Comparison of ENCODE assay signal across 1 cellular context in the genomic region with DNA sequence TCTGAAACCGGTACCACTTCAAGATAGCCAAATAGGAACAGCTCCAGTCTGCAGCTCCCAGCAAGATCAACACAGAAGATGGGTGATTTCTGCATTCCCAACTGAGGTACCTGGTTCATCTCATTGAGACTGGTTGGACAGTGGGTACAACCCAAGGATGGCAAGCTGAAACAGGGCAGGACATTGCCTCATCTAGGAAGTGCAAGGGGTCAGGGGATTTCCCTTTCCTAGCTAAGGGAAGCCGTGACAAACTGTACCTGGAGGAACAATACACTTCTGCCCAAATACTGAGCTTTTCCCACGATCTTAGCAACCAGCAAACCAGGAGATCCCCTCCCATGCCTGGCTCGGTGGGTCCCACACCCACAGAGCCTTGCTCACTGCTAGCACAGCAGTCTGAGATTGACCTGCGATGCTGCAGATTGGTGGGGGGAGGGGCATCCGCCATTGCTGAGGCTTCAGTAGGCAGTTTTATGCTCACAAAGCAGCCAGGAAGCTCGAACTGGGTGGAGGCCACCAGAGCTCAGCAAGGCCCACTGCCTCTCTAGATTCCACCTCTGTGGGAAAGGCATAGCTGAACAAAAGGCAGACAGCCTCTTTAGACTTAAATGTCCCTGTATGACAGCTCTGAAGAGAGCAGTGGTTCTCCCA.
TF ChIP-seq lines count a peak whose summit lies in the region.

No MANE protein-coding gene starts in this region.

TF ChIP-seq in WTC11, 78 proteins besides CTCF, POLR2A, EP300 and RAD21:
- TF ChIP-seq, protein P1, sequence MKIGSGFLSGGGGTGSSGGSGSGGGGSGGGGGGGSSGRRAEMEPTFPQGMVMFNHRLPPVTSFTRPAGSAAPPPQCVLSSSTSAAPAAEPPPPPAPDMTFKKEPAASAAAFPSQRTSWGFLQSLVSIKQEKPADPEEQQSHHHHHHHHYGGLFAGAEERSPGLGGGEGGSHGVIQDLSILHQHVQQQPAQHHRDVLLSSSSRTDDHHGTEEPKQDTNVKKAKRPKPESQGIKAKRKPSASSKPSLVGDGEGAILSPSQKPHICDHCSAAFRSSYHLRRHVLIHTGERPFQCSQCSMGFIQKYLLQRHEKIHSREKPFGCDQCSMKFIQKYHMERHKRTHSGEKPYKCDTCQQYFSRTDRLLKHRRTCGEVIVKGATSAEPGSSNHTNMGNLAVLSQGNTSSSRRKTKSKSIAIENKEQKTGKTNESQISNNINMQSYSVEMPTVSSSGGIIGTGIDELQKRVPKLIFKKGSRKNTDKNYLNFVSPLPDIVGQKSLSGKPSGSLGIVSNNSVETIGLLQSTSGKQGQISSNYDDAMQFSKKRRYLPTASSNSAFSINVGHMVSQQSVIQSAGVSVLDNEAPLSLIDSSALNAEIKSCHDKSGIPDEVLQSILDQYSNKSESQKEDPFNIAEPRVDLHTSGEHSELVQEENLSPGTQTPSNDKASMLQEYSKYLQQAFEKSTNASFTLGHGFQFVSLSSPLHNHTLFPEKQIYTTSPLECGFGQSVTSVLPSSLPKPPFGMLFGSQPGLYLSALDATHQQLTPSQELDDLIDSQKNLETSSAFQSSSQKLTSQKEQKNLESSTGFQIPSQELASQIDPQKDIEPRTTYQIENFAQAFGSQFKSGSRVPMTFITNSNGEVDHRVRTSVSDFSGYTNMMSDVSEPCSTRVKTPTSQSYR (CRISPR knock-in tag; IDR thresholded peaks at IDR 0.05), result no peak
- TF ChIP-seq EMX1 (CRISPR knock-in tag; IDR thresholded peaks at IDR 0.05) (no peak), MXD4 (CRISPR knock-in tag; IDR thresholded peaks at IDR 0.05; ENCODE audit: borderline replicate concordance) (no peak), SMAD3 (CRISPR knock-in tag; IDR thresholded peaks at IDR 0.05; ENCODE audit: borderline replicate concordance) (no peak), TP53 (CRISPR knock-in tag; IDR thresholded peaks at IDR 0.05) (no peak), IRF2 (CRISPR knock-in tag; IDR thresholded peaks at IDR 0.05; ENCODE audit: borderline replicate concordance, low read depth) (no peak), FOXK1 (CRISPR knock-in tag; IDR thresholded peaks at IDR 0.05) (no peak), RELA (CRISPR knock-in tag; IDR thresholded peaks at IDR 0.05; ENCODE audit: borderline replicate concordance) (no peak), ZNF423 (CRISPR knock-in tag; IDR thresholded peaks at IDR 0.05) (no peak), ZNF416 (CRISPR knock-in tag; IDR thresholded peaks at IDR 0.05) (no peak), MYBL2 (CRISPR knock-in tag; IDR thresholded peaks at IDR 0.05) (no peak), TCF7 (CRISPR knock-in tag; IDR thresholded peaks at IDR 0.05; ENCODE audit: low read depth) (no peak), ATF1 (CRISPR knock-in tag; IDR thresholded peaks at IDR 0.05) (no peak), ZNF219 (CRISPR knock-in tag; IDR thresholded peaks at IDR 0.05; ENCODE audit: borderline replicate concordance) (no peak)
- TF ChIP-seq, protein P2, sequence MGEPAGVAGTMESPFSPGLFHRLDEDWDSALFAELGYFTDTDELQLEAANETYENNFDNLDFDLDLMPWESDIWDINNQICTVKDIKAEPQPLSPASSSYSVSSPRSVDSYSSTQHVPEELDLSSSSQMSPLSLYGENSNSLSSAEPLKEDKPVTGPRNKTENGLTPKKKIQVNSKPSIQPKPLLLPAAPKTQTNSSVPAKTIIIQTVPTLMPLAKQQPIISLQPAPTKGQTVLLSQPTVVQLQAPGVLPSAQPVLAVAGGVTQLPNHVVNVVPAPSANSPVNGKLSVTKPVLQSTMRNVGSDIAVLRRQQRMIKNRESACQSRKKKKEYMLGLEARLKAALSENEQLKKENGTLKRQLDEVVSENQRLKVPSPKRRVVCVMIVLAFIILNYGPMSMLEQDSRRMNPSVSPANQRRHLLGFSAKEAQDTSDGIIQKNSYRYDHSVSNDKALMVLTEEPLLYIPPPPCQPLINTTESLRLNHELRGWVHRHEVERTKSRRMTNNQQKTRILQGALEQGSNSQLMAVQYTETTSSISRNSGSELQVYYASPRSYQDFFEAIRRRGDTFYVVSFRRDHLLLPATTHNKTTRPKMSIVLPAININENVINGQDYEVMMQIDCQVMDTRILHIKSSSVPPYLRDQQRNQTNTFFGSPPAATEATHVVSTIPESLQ (CRISPR knock-in tag; IDR thresholded peaks at IDR 0.05), result no peak
- TF ChIP-seq, protein P3, sequence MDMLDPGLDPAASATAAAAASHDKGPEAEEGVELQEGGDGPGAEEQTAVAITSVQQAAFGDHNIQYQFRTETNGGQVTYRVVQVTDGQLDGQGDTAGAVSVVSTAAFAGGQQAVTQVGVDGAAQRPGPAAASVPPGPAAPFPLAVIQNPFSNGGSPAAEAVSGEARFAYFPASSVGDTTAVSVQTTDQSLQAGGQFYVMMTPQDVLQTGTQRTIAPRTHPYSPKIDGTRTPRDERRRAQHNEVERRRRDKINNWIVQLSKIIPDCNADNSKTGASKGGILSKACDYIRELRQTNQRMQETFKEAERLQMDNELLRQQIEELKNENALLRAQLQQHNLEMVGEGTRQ (CRISPR knock-in tag; IDR thresholded peaks at IDR 0.05), result no peak
- TF ChIP-seq, protein P4, sequence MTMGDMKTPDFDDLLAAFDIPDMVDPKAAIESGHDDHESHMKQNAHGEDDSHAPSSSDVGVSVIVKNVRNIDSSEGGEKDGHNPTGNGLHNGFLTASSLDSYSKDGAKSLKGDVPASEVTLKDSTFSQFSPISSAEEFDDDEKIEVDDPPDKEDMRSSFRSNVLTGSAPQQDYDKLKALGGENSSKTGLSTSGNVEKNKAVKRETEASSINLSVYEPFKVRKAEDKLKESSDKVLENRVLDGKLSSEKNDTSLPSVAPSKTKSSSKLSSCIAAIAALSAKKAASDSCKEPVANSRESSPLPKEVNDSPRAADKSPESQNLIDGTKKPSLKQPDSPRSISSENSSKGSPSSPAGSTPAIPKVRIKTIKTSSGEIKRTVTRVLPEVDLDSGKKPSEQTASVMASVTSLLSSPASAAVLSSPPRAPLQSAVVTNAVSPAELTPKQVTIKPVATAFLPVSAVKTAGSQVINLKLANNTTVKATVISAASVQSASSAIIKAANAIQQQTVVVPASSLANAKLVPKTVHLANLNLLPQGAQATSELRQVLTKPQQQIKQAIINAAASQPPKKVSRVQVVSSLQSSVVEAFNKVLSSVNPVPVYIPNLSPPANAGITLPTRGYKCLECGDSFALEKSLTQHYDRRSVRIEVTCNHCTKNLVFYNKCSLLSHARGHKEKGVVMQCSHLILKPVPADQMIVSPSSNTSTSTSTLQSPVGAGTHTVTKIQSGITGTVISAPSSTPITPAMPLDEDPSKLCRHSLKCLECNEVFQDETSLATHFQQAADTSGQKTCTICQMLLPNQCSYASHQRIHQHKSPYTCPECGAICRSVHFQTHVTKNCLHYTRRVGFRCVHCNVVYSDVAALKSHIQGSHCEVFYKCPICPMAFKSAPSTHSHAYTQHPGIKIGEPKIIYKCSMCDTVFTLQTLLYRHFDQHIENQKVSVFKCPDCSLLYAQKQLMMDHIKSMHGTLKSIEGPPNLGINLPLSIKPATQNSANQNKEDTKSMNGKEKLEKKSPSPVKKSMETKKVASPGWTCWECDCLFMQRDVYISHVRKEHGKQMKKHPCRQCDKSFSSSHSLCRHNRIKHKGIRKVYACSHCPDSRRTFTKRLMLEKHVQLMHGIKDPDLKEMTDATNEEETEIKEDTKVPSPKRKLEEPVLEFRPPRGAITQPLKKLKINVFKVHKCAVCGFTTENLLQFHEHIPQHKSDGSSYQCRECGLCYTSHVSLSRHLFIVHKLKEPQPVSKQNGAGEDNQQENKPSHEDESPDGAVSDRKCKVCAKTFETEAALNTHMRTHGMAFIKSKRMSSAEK (CRISPR knock-in tag; IDR thresholded peaks at IDR 0.05; ENCODE audit: borderline replicate concordance), result no peak
- TF ChIP-seq, protein P5, sequence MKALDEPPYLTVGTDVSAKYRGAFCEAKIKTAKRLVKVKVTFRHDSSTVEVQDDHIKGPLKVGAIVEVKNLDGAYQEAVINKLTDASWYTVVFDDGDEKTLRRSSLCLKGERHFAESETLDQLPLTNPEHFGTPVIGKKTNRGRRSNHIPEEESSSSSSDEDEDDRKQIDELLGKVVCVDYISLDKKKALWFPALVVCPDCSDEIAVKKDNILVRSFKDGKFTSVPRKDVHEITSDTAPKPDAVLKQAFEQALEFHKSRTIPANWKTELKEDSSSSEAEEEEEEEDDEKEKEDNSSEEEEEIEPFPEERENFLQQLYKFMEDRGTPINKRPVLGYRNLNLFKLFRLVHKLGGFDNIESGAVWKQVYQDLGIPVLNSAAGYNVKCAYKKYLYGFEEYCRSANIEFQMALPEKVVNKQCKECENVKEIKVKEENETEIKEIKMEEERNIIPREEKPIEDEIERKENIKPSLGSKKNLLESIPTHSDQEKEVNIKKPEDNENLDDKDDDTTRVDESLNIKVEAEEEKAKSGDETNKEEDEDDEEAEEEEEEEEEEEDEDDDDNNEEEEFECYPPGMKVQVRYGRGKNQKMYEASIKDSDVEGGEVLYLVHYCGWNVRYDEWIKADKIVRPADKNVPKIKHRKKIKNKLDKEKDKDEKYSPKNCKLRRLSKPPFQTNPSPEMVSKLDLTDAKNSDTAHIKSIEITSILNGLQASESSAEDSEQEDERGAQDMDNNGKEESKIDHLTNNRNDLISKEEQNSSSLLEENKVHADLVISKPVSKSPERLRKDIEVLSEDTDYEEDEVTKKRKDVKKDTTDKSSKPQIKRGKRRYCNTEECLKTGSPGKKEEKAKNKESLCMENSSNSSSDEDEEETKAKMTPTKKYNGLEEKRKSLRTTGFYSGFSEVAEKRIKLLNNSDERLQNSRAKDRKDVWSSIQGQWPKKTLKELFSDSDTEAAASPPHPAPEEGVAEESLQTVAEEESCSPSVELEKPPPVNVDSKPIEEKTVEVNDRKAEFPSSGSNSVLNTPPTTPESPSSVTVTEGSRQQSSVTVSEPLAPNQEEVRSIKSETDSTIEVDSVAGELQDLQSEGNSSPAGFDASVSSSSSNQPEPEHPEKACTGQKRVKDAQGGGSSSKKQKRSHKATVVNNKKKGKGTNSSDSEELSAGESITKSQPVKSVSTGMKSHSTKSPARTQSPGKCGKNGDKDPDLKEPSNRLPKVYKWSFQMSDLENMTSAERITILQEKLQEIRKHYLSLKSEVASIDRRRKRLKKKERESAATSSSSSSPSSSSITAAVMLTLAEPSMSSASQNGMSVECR (CRISPR knock-in tag; IDR thresholded peaks at IDR 0.05; ENCODE audit: borderline replicate concordance), result no peak
